13 cellular contexts compared by ENCODE assay signal in the genomic region with DNA sequence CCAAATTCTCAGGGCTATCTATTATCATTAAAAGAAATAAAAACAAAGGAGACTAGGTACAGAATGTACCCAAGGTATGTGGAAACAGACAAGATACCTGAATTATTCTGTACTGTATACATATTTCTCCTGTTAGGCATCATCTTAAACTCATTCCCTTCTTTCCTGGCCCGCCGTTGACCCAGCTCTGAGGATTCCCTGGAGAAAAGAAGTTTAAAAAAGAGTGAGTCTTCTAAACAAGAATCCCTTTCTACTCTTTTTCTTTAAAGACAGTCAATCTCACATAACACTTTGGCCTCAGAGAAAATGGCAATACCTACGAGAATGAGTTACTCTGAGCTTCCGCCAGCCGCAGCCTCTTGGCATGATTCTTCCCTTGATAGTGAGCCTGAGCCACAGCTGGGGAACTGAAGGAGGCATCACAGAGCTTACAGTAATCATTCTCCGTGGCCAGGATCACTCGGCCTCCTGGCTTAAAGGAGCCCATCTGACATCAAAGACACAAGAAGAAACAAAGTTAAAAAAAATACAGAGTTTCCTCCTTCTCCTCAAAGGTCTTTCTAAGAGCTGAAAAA. TPM values are rescaled to one million over a fixed set of nuclear protein-coding genes. Genes with fewer than 3 reads are reported as not detected.
A peak's percentile ranks its signal among the peaks of the same experiment; 100 is the strongest.
DNase-seq lines count a peak whose midpoint lies in the region; ATAC-seq and TF ChIP-seq lines count a peak whose summit lies in the region.
"Had no signal": no experiment of that assay in that cellular context is flagged by ENCODE, and none has a peak within 500 bp of the region (broad histone marks: within the 10 kb centered on the region; RNA-seq: fewer than 3 reads in every experiment).

No MANE protein-coding gene starts in this region.

- no peaks in the 10 kb centered on the region for H3K27me3 Mint-ChIP-seq in activated naive CD4-positive, alpha-beta T cell treated with anti-CD3 and anti-CD28 coated beads, Interleukin-2, amount 50 U/mL, for 24 hours

- H3K36me3 ChIP-seq in H7 (replicated peaks; ENCODE audit: control insufficient read depth, insufficient read depth, low read length): no peaks in the 10 kb centered on the region

- no peak overlapping the region for H3K4me3 ChIP-seq in H7 (ENCODE audit: insufficient read depth, low read depth, low read length)
- H3K4me3 ChIP-seq: ascending aorta, esophagus muscularis mucosa, left ventricle myocardium inferior had no signal

- H3K9me3 Mint-ChIP-seq in activated naive CD4-positive, alpha-beta T cell treated with anti-CD3 and anti-CD28 coated beads, Interleukin-2, amount 50 U/mL, for 24 hours: no peaks in the 10 kb centered on the region

- peaks cover 39% of the 10 kb centered on the region for H3K4me1 Mint-ChIP-seq in activated naive CD4-positive, alpha-beta T cell treated with anti-CD3 and anti-CD28 coated beads, Interleukin-2, amount 50 U/mL, for 24 hours

- H3K36me3 Mint-ChIP-seq in activated naive CD4-positive, alpha-beta T cell treated with anti-CD3 and anti-CD28 coated beads, Interleukin-2, amount 50 U/mL, for 24 hours: peaks cover 6% of the 10 kb centered on the region

- no peak overlapping the region for H3K27ac ChIP-seq in foreskin keratinocyte
- H3K27ac ChIP-seq: esophagus muscularis mucosa, left ventricle myocardium inferior had no signal

- peak; percentile 44 for ATAC-seq in foreskin keratinocyte
- no peak for ATAC-seq in GM21526 (IDR thresholded peaks at IDR 0.05; ENCODE audit: low FRiP score, unreplicated experiment)
- no peak for ATAC-seq in HG03565 (IDR thresholded peaks at IDR 0.05; ENCODE audit: unreplicated experiment)
- ATAC-seq: right cardiac atrium had no signal

- H3K4me3 Mint-ChIP-seq in activated naive CD4-positive, alpha-beta T cell treated with anti-CD3 and anti-CD28 coated beads, Interleukin-2, amount 50 U/mL, for 24 hours: peak overlapping the region; percentile 76

- TF ChIP-seq CTCF in foreskin keratinocyte (conservative IDR thresholded peaks at IDR 0.05): peak; percentile 10

- H3K27me3 ChIP-seq in H7 (ENCODE audit: control insufficient read depth, insufficient read depth, low read length): no peaks in the 10 kb centered on the region
- no peaks in the 10 kb centered on the region for H3K27me3 ChIP-seq in foreskin keratinocyte
- H3K27me3 ChIP-seq: ascending aorta, esophagus muscularis mucosa had no signal

- peak overlapping the region; percentile 99 for H3K27ac Mint-ChIP-seq in activated naive CD4-positive, alpha-beta T cell treated with anti-CD3 and anti-CD28 coated beads, Interleukin-2, amount 50 U/mL, for 24 hours

- peak; percentile 23 for DNase-seq in Ammon's horn (ENCODE audit: low spot score)
- peak; percentile 31 for DNase-seq in H7
- DNase-seq in foreskin keratinocyte: no peak
- no peak for DNase-seq in NCI-H774 (lab: John Stamatoyannopoulos, UW)
- DNase-seq in DMS79 (lab: John Stamatoyannopoulos, UW): no peak
- DNase-seq: left ventricle myocardium inferior, MV-4-11 had no signal

- peaks cover 8% of the 10 kb centered on the region for H3K4me1 ChIP-seq in foreskin keratinocyte
- H3K4me1 ChIP-seq: ascending aorta, esophagus muscularis mucosa, left ventricle myocardium inferior had no signal

RNA-seq across cellular contexts. Expression of gene ZMAT3, which starts 44.2 kb away (rescaled TPM):
- 0.48 and 0.78 TPM in 2 replicates for total RNA-seq in H7 (2014; rRNA removed; shearing (Covaris generic))
- total RNA-seq in foreskin keratinocyte: 6.1 and 10.4 TPM in 2 replicates
- 1.5 and 2.5 TPM in 2 replicates for polyA plus RNA-seq in foreskin keratinocyte

Comparison
In these comparisons a context has a peak if more than half of its experiments do, and no peak if none do; other contexts are left out.
1. DNase-seq: peak in Ammon's horn (single experiment) and H7 (single experiment); none in foreskin keratinocyte (0 of 2), NCI-H774 (single experiment) and DMS79 (single experiment).